Comparison of ENCODE assay signal across 8 cellular contexts in genomic region chr15:59373215-59373614, GRCh38. TPM values are rescaled to one million over a fixed set of nuclear protein-coding genes. Genes with fewer than 3 reads are reported as not detected.
DNase-seq lines count a peak whose midpoint lies in the region; ATAC-seq and TF ChIP-seq lines count a peak whose summit lies in the region.

No MANE protein-coding gene starts in this region.

- H3K27ac Mint-ChIP-seq in activated T-cell treated with anti-CD3 and anti-CD28 coated beads, Interleukin-2, amount 50 U/mL, for 24 hours, result no peak overlapping the region
- peak overlapping the region; percentile 88 to 97 (median 94) for H3K27ac Mint-ChIP-seq in brain

- TF ChIP-seq POLR2A in tibial nerve (IDR thresholded peaks at IDR 0.05), result no peak

- no peak for DNase-seq in activated T-cell treated with anti-CD3 and anti-CD28 coated beads, Interleukin-2, amount 50 U/mL, for 24 hours
- no peak for DNase-seq in activated T-cell treated with anti-CD3 and anti-CD28 coated beads, Interleukin-2, amount 50 U/mL, for 48 hours
- DNase-seq in lung (ENCODE audit: low spot score) (no peak), tibial nerve (ENCODE audit: low spot score in 2 of 2) (no peak), HuH-7.5 (ENCODE audit: low spot score) (no peak), NCI-H2081 treated with DMSO at 0.1 percent for 48 hours (lab: John Stamatoyannopoulos, UW) (no peak)
- no peak for DNase-seq in stimulated activated naive CD4-positive, alpha-beta T cell treated with Interleukin-2 at 50 U/mL for 16 hours (lab: John Stamatoyannopoulos, UW)

- TF ChIP-seq CTCF in brain (conservative IDR thresholded peaks at IDR 0.05), result no peak
- no peak for TF ChIP-seq CTCF in lung (IDR thresholded peaks at IDR 0.05; ENCODE audit: control extremely low read depth, extremely low read depth)
- no peak for TF ChIP-seq CTCF in tibial nerve (IDR thresholded peaks at IDR 0.05)

- no peaks in the 10 kb centered on the region for H3K9me3 ChIP-seq in lung (ENCODE audit: control insufficient read depth in 2 of 2, insufficient read depth in 1 of 2, low read length in 1 of 2)
- no peaks in the 10 kb centered on the region for H3K9me3 ChIP-seq in tibial nerve

- ATAC-seq in lung (ENCODE audit: insufficient read depth, low FRiP score), result no peak

- H3K27ac ChIP-seq in lung (ENCODE audit: low read depth in 1 of 2, low read length in 1 of 2) (peak overlapping the region in 1 of 2 donors; percentile 99), tibial nerve (peak overlapping the region; percentile 91 to 98 (median 94))

- no peak for TF ChIP-seq EP300 in tibial nerve (IDR thresholded peaks at IDR 0.05)

- H3K27me3 ChIP-seq in lung (ENCODE audit: control insufficient read depth, insufficient read depth) (no peaks in the 10 kb centered on the region), tibial nerve (no peaks in the 10 kb centered on the region)

- H3K4me1 ChIP-seq in lung (ENCODE audit: control insufficient read depth in 2 of 2, insufficient read depth in 2 of 2, low read length in 2 of 2), result peaks cover 0 to 7% of the 10 kb centered on the region in 2 donors
- peaks cover 0 to 25% (median 3%) of the 10 kb centered on the region in 4 donors for H3K4me1 ChIP-seq in tibial nerve

- peak overlapping the region; percentile 81 for H3K4me3 Mint-ChIP-seq in activated T-cell treated with anti-CD3 and anti-CD28 coated beads, Interleukin-2, amount 50 U/mL, for 24 hours
- H3K4me3 Mint-ChIP-seq in brain, result peak overlapping the region; percentile 92 to 98 (median 95)

- H3K27me3 Mint-ChIP-seq in activated T-cell treated with anti-CD3 and anti-CD28 coated beads, Interleukin-2, amount 50 U/mL, for 24 hours, result peaks cover 62% of the 10 kb centered on the region
- H3K27me3 Mint-ChIP-seq in brain, result peaks cover 36% of the 10 kb centered on the region

- peaks cover 2% of the 10 kb centered on the region for H3K36me3 Mint-ChIP-seq in activated T-cell treated with anti-CD3 and anti-CD28 coated beads, Interleukin-2, amount 50 U/mL, for 24 hours (ENCODE audit: low read depth)
- no peaks in the 10 kb centered on the region for H3K36me3 Mint-ChIP-seq in brain

- H3K4me3 ChIP-seq in lung (peak overlapping the region; percentile 33), tibial nerve (peak overlapping the region; percentile 28 to 98 (median 90))

- WGBS in lung, 2 donors, result 3% methylated on average over 6 of the region's 6 CpGs
- 1% methylated on average over 6 of the region's 6 CpGs for WGBS in tibial nerve, 2 donors

- H3K36me3 ChIP-seq in lung (ENCODE audit: control insufficient read depth in 2 of 2, insufficient read depth in 2 of 2, low read length in 2 of 2), result no peaks in the 10 kb centered on the region
- no peaks in the 10 kb centered on the region for H3K36me3 ChIP-seq in tibial nerve

- H3K4me1 Mint-ChIP-seq in activated T-cell treated with anti-CD3 and anti-CD28 coated beads, Interleukin-2, amount 50 U/mL, for 24 hours (ENCODE audit: low read depth), result peaks cover 25% of the 10 kb centered on the region
- H3K4me1 Mint-ChIP-seq in brain, result peaks cover 28% of the 10 kb centered on the region

- H3K9me3 Mint-ChIP-seq in activated T-cell treated with anti-CD3 and anti-CD28 coated beads, Interleukin-2, amount 50 U/mL, for 24 hours, result no peaks in the 10 kb centered on the region
- peaks cover 0 to 2% (median 0%) of the 10 kb centered on the region in 5 experiments for H3K9me3 Mint-ChIP-seq in brain

RNA-seq across cellular contexts. Expression of gene MYO1E, which starts 0.5 kb away (rescaled TPM):
- polyA plus RNA-seq in brain (ENCODE audit: insufficient read depth, low read depth, low replicate concordance) (35.8 TPM), lung (10 to 100 TPM; 20.9 to 24.9 TPM)
- total RNA-seq in lung (10 to 100 TPM; 80.0 to 84.2 TPM), tibial nerve (100 to 1,000 TPM in 1 of 4 donors, 10 to 100 TPM in 3; 55.7 to 147 (median 68.5) TPM)
